ENCODE assay signal across 17 cellular contexts in the genomic region with DNA sequence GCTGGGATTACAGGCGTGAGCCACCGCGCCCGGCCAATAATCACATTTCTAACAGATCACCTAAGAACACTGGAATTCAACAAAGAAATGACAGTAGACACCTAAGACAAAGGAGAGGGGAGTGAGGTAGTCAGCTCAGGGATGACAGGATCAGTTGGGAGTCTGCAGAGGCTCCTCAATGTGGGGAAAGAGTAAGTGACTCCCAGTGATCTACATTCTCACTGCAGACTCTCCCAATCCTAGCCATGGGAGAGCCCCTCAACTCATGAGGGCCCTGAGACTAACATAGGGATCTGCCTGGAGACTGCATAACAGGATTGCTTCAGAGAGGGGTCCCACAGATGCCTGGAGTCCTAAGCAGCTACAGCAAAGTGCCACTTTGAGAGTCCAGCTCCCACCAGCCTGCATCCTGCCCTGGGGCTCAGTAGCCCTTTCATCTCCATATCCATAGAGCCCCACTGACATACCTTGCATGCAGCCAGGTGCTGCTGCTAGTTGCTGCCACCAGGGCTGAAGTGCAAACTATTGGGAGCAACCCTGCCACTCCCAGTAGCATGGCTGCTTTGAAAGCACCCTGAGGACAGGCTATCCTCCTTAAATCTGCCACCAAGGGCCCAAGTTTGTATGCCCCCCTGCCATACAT. TPM values are rescaled to one million over a fixed set of nuclear protein-coding genes. Genes with fewer than 3 reads are reported as not detected.
DNase-seq lines count a peak whose midpoint lies in the region; ATAC-seq, FAIRE-seq and TF ChIP-seq lines count a peak whose summit lies in the region.
"Had no signal": no experiment of that assay in that cellular context is flagged by ENCODE, and none has a peak within 500 bp of the region (broad histone marks: within the 10 kb centered on the region; RNA-seq: fewer than 3 reads in every experiment).

No MANE protein-coding gene starts in this region.

- peak overlapping the region; percentile 81 for H3K4ac ChIP-seq in H1 (replicated peaks; ENCODE audit: insufficient read length, low read depth, low read length)

- H3K9me3 ChIP-seq in HepG2 (ENCODE audit: low read length), result peaks cover 19% of the 10 kb centered on the region
- H3K9me3 ChIP-seq in right lobe of liver, result no peaks in the 10 kb centered on the region
- 0 out of 4 replicates have a peak, but pooled peaks cover 0 to 2% of the 10 kb centered on the region in 2 experiments for H3K9me3 ChIP-seq in H1 (ENCODE audit: insufficient read depth in 2 of 2, low read depth in 1 of 2, low read length in 1 of 2)
- H3K9me3 ChIP-seq in right atrium auricular region, result peaks cover 0 to 19% of the 10 kb centered on the region in 2 donors

- no peak overlapping the region for H2BK20ac ChIP-seq in H1 (ENCODE audit: low read length)

- H3K4me2 ChIP-seq in HepG2 (ENCODE audit: low read depth, low read length) (no peak overlapping the region), H1 (ENCODE audit: insufficient read depth in 1 of 2, low read depth in 2 of 2, low read length in 2 of 2) (peak overlapping the region in 1 of 2 experiments; percentile 36; a peak in 1 of 4 replicates)
- H3K4me2 ChIP-seq: A549 had no signal

- FAIRE-seq in HepG2 (lab: Jason Lieb, UNC) (no peak), H1 (lab: Jason Lieb, UNC) (no peak)
- FAIRE-seq: A549, GM12891 had no signal

- CTCF ChIA-PET in HepG2 (lab: Yijun Ruan, JAX; ENCODE audit: low intra/inter-chr PET ratio, low total read pairs) (no interaction called here), H1 (lab: Charles Lee; ENCODE audit: partially characterized antibody) (interaction anchor here (0.6 to 1.6 kb wide), 8 partner anchors 11 to 870 kb away, joined by 3 read pairs; no protein-coding TSS in a partner anchor)
- CTCF ChIA-PET in activated CD4-positive, alpha-beta memory T cell treated with anti-CD3 and anti-CD28 coated beads for 36 hours (lab: Charles Lee), result no interaction called here

- peak overlapping the region; percentile 78 for H2BK120ac ChIP-seq in H1 (replicated peaks; ENCODE audit: low read depth, low read length)

- H3K4me1 ChIP-seq in HepG2 (ENCODE audit: insufficient read depth, low read length) (peaks cover 5% of the 10 kb centered on the region; the same call in 1 of the 2 replicates), right lobe of liver (no peaks in the 10 kb centered on the region), H1 (replicated peaks in 1 of 4; ENCODE audit: control insufficient read depth in 3 of 4, insufficient read depth in 4 of 4, low read length in 3 of 4) (peaks cover 0 to 9% (median 4%) of the 10 kb centered on the region in 4 experiments; a peak in 4 of 7 replicates), right atrium auricular region (no peaks in the 10 kb centered on the region)
- H3K4me1 ChIP-seq: A549, HAP-1 had no signal

- H3K4me3 Mint-ChIP-seq in activated CD4-positive, alpha-beta memory T cell treated with anti-CD3 and anti-CD28 coated beads for 36 hours, result no peak overlapping the region
- H3K4me3 Mint-ChIP-seq: CD4-positive, alpha-beta T cell had no signal

- TF ChIP-seq EP300 in HepG2 (IDR thresholded peaks at IDR 0.05; ENCODE audit: low read depth in 2 of 2, low read length in 2 of 2), result no peak
- TF ChIP-seq EP300 in HepG2 (CRISPR knock-in tag; IDR thresholded peaks at IDR 0.05; ENCODE audit: borderline replicate concordance), result no peak
- no peak for TF ChIP-seq EP300 in H1 (IDR thresholded peaks at IDR 0.05; ENCODE audit: borderline replicate concordance in 1 of 2, low read depth in 2 of 2, low read length in 2 of 2)

- no peak overlapping the region for H4K5ac ChIP-seq in H1 (ENCODE audit: insufficient read length, low read depth, low read length)

- peak overlapping the region; percentile 60 for H3K18ac ChIP-seq in H1 (ENCODE audit: extremely low read depth, low read length)

- WGBS in HepG2 (ENCODE audit: low lambda C conversion rate), result 81% methylated on average over 4 of the region's 4 CpGs
- 80% methylated on average over 4 of the region's 4 CpGs for WGBS in right lobe of liver (ENCODE audit: insufficient coverage, low coverage, low lambda C conversion rate, missing lambda C conversion rate)
- WGBS in H1 (ENCODE audit: extremely low coverage in 1 of 2, insufficient coverage in 1 of 2, insufficient read length in 1 of 2, insufficient replicate concordance in 2 of 2, low coverage in 1 of 2, low lambda C conversion rate in 2 of 2, missing lambda C conversion rate in 1 of 2), 2 experiments, result 84% methylated on average over 4 of the region's 4 CpGs; no CpG with 5 or more reads in 1 of the 2 experiments

- TF ChIP-seq CTCF in HepG2 (CRISPR knock-in tag; IDR thresholded peaks at IDR 0.05), result no peak
- no peak for TF ChIP-seq CTCF in right lobe of liver (IDR thresholded peaks at IDR 0.05)
- peak in 2 of 3 experiments; percentile 46 to 47; a peak in 2 of 4 replicates for TF ChIP-seq CTCF in H1 (IDR thresholded peaks at IDR 0.05; ENCODE audit: control extremely low read depth in 1 of 3, insufficient read depth in 1 of 3, low read depth in 1 of 3, low read length in 3 of 3)
- TF ChIP-seq CTCF in right atrium auricular region (IDR thresholded peaks at IDR 0.05), result no peak

- H2AFZ ChIP-seq in HepG2 (ENCODE audit: low read length) (no peak overlapping the region), H1 (ENCODE audit: low read length) (0 out of 2 replicates have a peak overlapping the region, but pooled peaks have one; percentile 2)
- H2AFZ ChIP-seq: GM23248 had no signal

- intact Hi-C loops in HepG2 (cut with micrococcal nuclease; ENCODE audit: unreplicated experiment), result no loop called here
- intact Hi-C loops in right lobe of liver (cut with DNase I), result no loop called here
- intact Hi-C loops in activated CD4-positive, alpha-beta memory T cell treated with anti-CD3 and anti-CD28 coated beads for 36 hours (cut with micrococcal nuclease), result no loop called here

- peaks cover 8% of the 10 kb centered on the region for H3K36me3 Mint-ChIP-seq in activated CD4-positive, alpha-beta memory T cell treated with anti-CD3 and anti-CD28 coated beads for 36 hours

- peaks cover 23% of the 10 kb centered on the region for H3K27me3 Mint-ChIP-seq in activated CD4-positive, alpha-beta memory T cell treated with anti-CD3 and anti-CD28 coated beads for 36 hours

- H3K4me3 ChIP-seq in HepG2 (replicated peaks in 1 of 3; ENCODE audit: insufficient read depth in 1 of 3, low read depth in 2 of 3, low read length in 3 of 3) (no peak overlapping the region), right lobe of liver (no peak overlapping the region), H1 (ENCODE audit: extremely low read depth in 1 of 4, insufficient read depth in 2 of 4, low read depth in 3 of 4, low read length in 4 of 4) (no peak overlapping the region), right atrium auricular region (no peak overlapping the region)
- H3K4me3 ChIP-seq: A549, GM23248, HAP-1 had no signal

- H2BK15ac ChIP-seq in H1 (ENCODE audit: low read length), result no peak overlapping the region

- H3K9me3 Mint-ChIP-seq in activated CD4-positive, alpha-beta memory T cell treated with anti-CD3 and anti-CD28 coated beads for 36 hours, result peaks cover 21% of the 10 kb centered on the region

- in situ Hi-C loops in HepG2 (cut with HindIII; ENCODE audit: extremely low pct_ligation_motif_present, low pct_unique_long_range_greater_than_20kb), result no loop called here

- no peak for TF ChIP-seq POLR2A in HepG2 (IDR thresholded peaks at IDR 0.05; ENCODE audit: insufficient read depth in 1 of 2, low read depth in 2 of 2, low read length in 2 of 2)
- TF ChIP-seq POLR2A in right lobe of liver (IDR thresholded peaks at IDR 0.05), result no peak
- TF ChIP-seq POLR2A in H1 (IDR thresholded peaks at IDR 0.05; ENCODE audit: control extremely low read depth in 1 of 2, low read depth in 2 of 2, low read length in 2 of 2), result no peak

- no peak overlapping the region for H3K14ac ChIP-seq in H1 (ENCODE audit: insufficient read length)

- POLR2A ChIA-PET in HepG2 (lab: Yijun Ruan, JAX), result no interaction called here
- POLR2A ChIA-PET in H1 (lab: Charles Lee; ENCODE audit: partially characterized antibody), result interaction anchor here (1.3 kb wide), 1 partner anchor 21 kb away, joined by 4 read pairs; no protein-coding TSS in a partner anchor
- POLR2A ChIA-PET in activated CD4-positive, alpha-beta memory T cell treated with anti-CD3 and anti-CD28 coated beads for 36 hours (lab: Charles Lee), result no interaction called here

- H3K79me1 ChIP-seq in H1 (ENCODE audit: low read depth, low read length), result no peaks in the 10 kb centered on the region

- peak overlapping the region; percentile 65; the same call in 1 of the 2 replicates for H4K8ac ChIP-seq in H1 (ENCODE audit: extremely low read depth, insufficient read depth, low read length)

- DNase-seq in HepG2 (ENCODE audit: low spot score), result no peak
- no peak for DNase-seq in right lobe of liver
- peak in 1 of 2 experiments; percentile 50 for DNase-seq in H1 (ENCODE audit: low read depth in 1 of 2, low spot score in 2 of 2)
- DNase-seq in iPS-NIHi7 (ENCODE audit: extremely low spot score), result peak; percentile 59
- DNase-seq in right atrium auricular region (ENCODE audit: low spot score), result no peak
- no peak for DNase-seq in activated CD4-positive, alpha-beta memory T cell treated with anti-CD3 and anti-CD28 coated beads for 36 hours
- DNase-seq in NCI-H2107 treated with DMSO at 0.1 percent for 48 hours (lab: John Stamatoyannopoulos, UW; ENCODE audit: unreplicated experiment), result no peak
- DNase-seq: AML-193; CD4-positive, alpha-beta T cell; DMS153; DMS79; GM23248 had no signal

- H3K36me3 ChIP-seq in HepG2 (replicated peaks in 1 of 2; ENCODE audit: control insufficient read depth in 1 of 2, insufficient read depth in 2 of 2, low read length in 2 of 2) (no peaks in the 10 kb centered on the region), right lobe of liver (no peaks in the 10 kb centered on the region), H1 (ENCODE audit: control insufficient read depth in 2 of 4, insufficient read depth in 4 of 4, low read length in 3 of 4) (no peaks in the 10 kb centered on the region), right atrium auricular region (no peaks in the 10 kb centered on the region)
- H3K36me3 ChIP-seq: HAP-1 had no signal

- ATAC-seq in HepG2 (peak; percentile 72), right lobe of liver (no peak)
- ATAC-seq: A549 had no signal

- H4K20me1 ChIP-seq in HepG2 (ENCODE audit: insufficient read depth, low read length) (no peaks in the 10 kb centered on the region), H1 (replicated peaks in 1 of 2; ENCODE audit: control insufficient read depth in 1 of 2, insufficient read depth in 2 of 2, low read length in 2 of 2) (no peaks in the 10 kb centered on the region)

- H3K27ac ChIP-seq in HepG2 (ENCODE audit: extremely low read length, insufficient read depth, low read length) (no peak overlapping the region), right lobe of liver (no peak overlapping the region), H1 (ENCODE audit: low read depth, low read length) (no peak overlapping the region), right atrium auricular region (no peak overlapping the region)
- H3K27ac ChIP-seq: 22Rv1, A549, C4-2B, GM23248 had no signal

- H3K27me3 ChIP-seq in HepG2 (ENCODE audit: control insufficient read depth in 1 of 2, insufficient read depth in 2 of 2, low read length in 2 of 2) (no peaks in the 10 kb centered on the region; a peak in 1 of 5 replicates), right lobe of liver (no peaks in the 10 kb centered on the region), H1 (replicated peaks in 1 of 4; ENCODE audit: control insufficient read depth in 3 of 4, extremely low read depth in 1 of 4, insufficient read depth in 3 of 4, low read length in 3 of 4) (no peaks in the 10 kb centered on the region), right atrium auricular region (no peaks in the 10 kb centered on the region)

- H3K56ac ChIP-seq in H1 (replicated peaks; ENCODE audit: insufficient read length, low read depth, low read length), result no peak overlapping the region

- no peak overlapping the region for H3K23ac ChIP-seq in H1 (ENCODE audit: insufficient read length)

- TF ChIP-seq RAD21 in HepG2 (CRISPR knock-in tag; IDR thresholded peaks at IDR 0.05) (no peak), H1 (IDR thresholded peaks at IDR 0.05 in 1 of 2, conservative IDR thresholded peaks at IDR 0.05 in 1 of 2; ENCODE audit: low read depth in 2 of 2, low read length in 2 of 2) (no peak; a peak in 1 of 4 replicates)

- no peaks in the 10 kb centered on the region for H3K4me1 Mint-ChIP-seq in activated CD4-positive, alpha-beta memory T cell treated with anti-CD3 and anti-CD28 coated beads for 36 hours (ENCODE audit: low read depth)

- no peak overlapping the region for H3K27ac Mint-ChIP-seq in activated CD4-positive, alpha-beta memory T cell treated with anti-CD3 and anti-CD28 coated beads for 36 hours
- H3K27ac Mint-ChIP-seq: CD4-positive, alpha-beta T cell had no signal

- H2AK5ac ChIP-seq in H1 (ENCODE audit: low read depth, low read length), result no peak overlapping the region

- BruUV-seq in HepG2 (replicated peaks; lab: Mats Ljungman, UMichigan), result no TSS peak

- H3K9ac ChIP-seq in HepG2 (ENCODE audit: insufficient read depth, low read depth, low read length), result no peak overlapping the region
- no peak overlapping the region for H3K9ac ChIP-seq in H1 (replicated peaks in 1 of 4; ENCODE audit: extremely low read depth in 1 of 4, low read depth in 3 of 4, low read length in 3 of 4)
- H3K9ac ChIP-seq: GM23248 had no signal

- 0 out of 2 replicates have a peak overlapping the region, but pooled peaks have one; percentile 80 for H2BK12ac ChIP-seq in H1 (ENCODE audit: low read depth, low read length)

- peak overlapping the region; percentile 93 for H4K91ac ChIP-seq in H1 (replicated peaks; ENCODE audit: insufficient read length, low read length)

- no peaks in the 10 kb centered on the region for H3K23me2 ChIP-seq in H1 (ENCODE audit: low read depth, low read length)

- H3K79me2 ChIP-seq in HepG2 (ENCODE audit: insufficient read depth, low read length) (no peaks in the 10 kb centered on the region), H1 (ENCODE audit: control insufficient read depth in 1 of 2, insufficient read depth in 2 of 2, low read length in 2 of 2) (no peaks in the 10 kb centered on the region)

- H2BK5ac ChIP-seq in H1 (ENCODE audit: low read depth, low read length), result peak overlapping the region; percentile 75; the same call in 1 of the 2 replicates

RNA-seq across cellular contexts. Expression of gene PFN2, which starts 21.8 kb away (rescaled TPM):
- total RNA-seq in HepG2 (2016; rRNA removed; fragmentation: Illumina TruSeq; extraction: Trizol) (57.3 and 78.2 TPM in 2 replicates), right lobe of liver (10 to 100 TPM in 3 of 6 experiments, 1 to 10 TPM in 3; 1.9 to 12.6 (median 8.5) TPM), right atrium auricular region (10 to 100 TPM; 28.1 to 29.3 TPM)
- 14.1 and 15.9 TPM in 2 replicates for total RNA-seq in HepG2 (2016; cell fraction: cytosol; rRNA removed; fragmentation: Illumina TruSeq; extraction: Trizol; ENCODE audit: low read depth)
- total RNA-seq in HepG2 (2016; cell fraction: insoluble cytoplasmic fraction; rRNA removed; fragmentation: Illumina TruSeq; extraction: Trizol), result 63.6 and 81.2 TPM in 2 replicates
- total RNA-seq in HepG2 (2016; cell fraction: membrane; rRNA removed; fragmentation: Illumina TruSeq; extraction: Trizol), result 63.5 and 64.0 TPM in 2 replicates
- 83.3 and 84.7 TPM in 2 replicates for total RNA-seq in HepG2 (2016; cell fraction: nucleus; rRNA removed; fragmentation: Illumina TruSeq; extraction: Trizol)
- polyA plus RNA-seq in HepG2 (2011; rRNA removed) (111 and 150 TPM in 2 replicates), H1 (2011; rRNA removed) (165 and 311 TPM in 2 replicates)
- polyA plus RNA-seq in HepG2 (2011; cell fraction: cytosol; rRNA removed), result 85.5 and 146 TPM in 2 replicates
- polyA plus RNA-seq in HepG2 (2011; cell fraction: nucleus; rRNA removed), result 50.6 and 76.0 TPM in 2 replicates
- 69.7 and 92.6 TPM in 2 replicates for polyA plus RNA-seq in HepG2 (2012)
- 29.4 and 39.2 TPM in 2 replicates for polyA plus RNA-seq in HepG2 (2016; cell fraction: cytosol; fragmentation: Illumina TruSeq; extraction: Trizol; ENCODE audit: low read depth)
- 181 and 187 TPM in 2 replicates for polyA plus RNA-seq in HepG2 (2016; cell fraction: insoluble cytoplasmic fraction; fragmentation: Illumina TruSeq; extraction: Trizol; ENCODE audit: low read depth)
- 88.1 and 88.4 TPM in 2 replicates for polyA plus RNA-seq in HepG2 (2016; cell fraction: membrane; fragmentation: Illumina TruSeq; extraction: Trizol; ENCODE audit: low read depth)
- 114 and 119 TPM in 2 replicates for polyA plus RNA-seq in HepG2 (2016; cell fraction: nucleus; fragmentation: Illumina TruSeq; extraction: Trizol; ENCODE audit: insufficient read depth, low read depth)
- 17.9 and 40.3 TPM in 2 replicates for polyA minus RNA-seq in HepG2 (2011; rRNA and poly(A)+ RNA removed; ENCODE audit: low replicate concordance)
- polyA minus RNA-seq in HepG2 (2011; cell fraction: cytosol; rRNA and poly(A)+ RNA removed), result 51.7 and 52.6 TPM in 2 replicates
- 84.1 and 93.5 TPM in 2 replicates for polyA minus RNA-seq in HepG2 (2011; cell fraction: nucleus; rRNA and poly(A)+ RNA removed)
- 175 and 178 TPM in 2 replicates for total RNA-seq in H1 (2021; fragmentation: NEBNext Ultra II Directional; extraction: Animal tissue kit (Norgen Biotek cat#: 25700))
- 241 TPM for polyA plus RNA-seq in H1 (2011; cell fraction: cytosol; rRNA removed)
- polyA plus RNA-seq in H1 (2011; cell fraction: nucleus; rRNA removed), result 72.0 TPM
- polyA plus RNA-seq in H1 (2012, experiment 1 of 2), result 121 to 190 TPM (median 156 TPM) in 4 replicates
- 77.8 TPM for polyA plus RNA-seq in H1 (2012, experiment 2 of 2)
- 93.5 TPM for polyA plus RNA-seq in H1 (2013, experiment 1 of 2)
- polyA plus RNA-seq in H1 (2013, experiment 2 of 2), result 87.9 TPM
- 152 and 194 TPM in 2 replicates for polyA minus RNA-seq in H1 (2011; rRNA and poly(A)+ RNA removed)
- polyA minus RNA-seq in H1 (2011; cell fraction: cytosol; rRNA and poly(A)+ RNA removed), result 100 TPM
- 223 TPM for polyA minus RNA-seq in H1 (2011; cell fraction: nucleus; rRNA and poly(A)+ RNA removed)
- 1 to 10 TPM; 2.9 to 3.4 TPM for total RNA-seq in activated CD4-positive, alpha-beta memory T cell treated with anti-CD3 and anti-CD28 coated beads for 36 hours

Comparison
In these comparisons a context has a peak if more than half of its experiments do, and no peak if none do; other contexts are left out.
1. CTCF ChIP-seq: peak in H1 (2 of 3); none in HepG2 (single experiment), right lobe of liver (0 of 4) and right atrium auricular region (0 of 2).
2. Of the 41 proteins assayed by ChIP-seq in both HepG2 and H1: peak only in HepG2: none; only in H1: CTCF; in both: none; in neither: 40.